Comparison of ENCODE assay signal across 24 cellular contexts in genomic region chr2:109061736-109062557, GRCh38.
"Had no signal": no experiment of that assay in that cellular context is flagged by ENCODE, and none has a peak within 500 bp of the region (broad histone marks: within the 10 kb centered on the region; RNA-seq: fewer than 3 reads in every experiment).

No MANE protein-coding gene starts in this region.

- H3K4me1 Mint-ChIP-seq: activated B cell treated with CpG ODN at 0.5 μM for 24 hours had no signal

- H3K36me3 ChIP-seq: ascending aorta, MG63 had no signal

- H3K27ac ChIP-seq: ascending aorta, body of pancreas, KMS-11 had no signal

- H3K27me3 ChIP-seq: ascending aorta, body of pancreas, MG63 had no signal

- H3K9me3 ChIP-seq: ascending aorta, body of pancreas, MG63 had no signal

- H3K4me3 ChIP-seq: ascending aorta, body of pancreas, MG63 had no signal

- H3K4me2 ChIP-seq: KMS-11 had no signal

- FAIRE-seq: bronchial epithelial cell, RCC 7860 had no signal

- DNase-seq: activated B cell treated with CpG ODN at 0.5 μM for 24 hours; activated CD4-positive, alpha-beta T cell treated with anti-CD3 and anti-CD28 coated beads for 1 hour; activated CD4-positive, alpha-beta T cell treated with anti-CD3 and anti-CD28 coated beads, Interleukin-2, amount 10 ng/mL, durations not matched to agents 24 days and 14 days; activated CD4-positive, alpha-beta T cell treated with anti-CD3 and anti-CD28 coated beads, Interleukin-2, amount 50 U/mL, for 48 hours; activated effector memory CD4-positive, alpha-beta T cell treated with anti-CD3 and anti-CD28 coated beads, Interleukin-2, amount 50 U/mL, for 16 hours; activated naive CD4-positive, alpha-beta T cell treated with Interleukin-2 at 50 U/mL for 16 hours; activated naive CD8-positive, alpha-beta T cell treated with anti-CD3 and anti-CD28 coated beads, Interleukin-2, amount 50 U/mL, for 24 hours; activated T-cell treated with anti-CD3 and anti-CD28 coated beads, Interleukin-2, amount 50 U/mL, for 4 hours; amniotic stem cell; body of pancreas; central memory CD4-positive, alpha-beta T cell; MG63; MV-4-11; NCI-H1092 treated with DMSO at 0.1 percent for 48 hours; NCI-H1417 treated with DMSO at 0.1 percent for 48 hours; NCI-H2029; NCI-H524; SHP77 had no signal

- H3K9me3 Mint-ChIP-seq: activated B cell treated with CpG ODN at 0.5 μM for 24 hours; activated CD4-positive, alpha-beta T cell treated with anti-CD3 and anti-CD28 coated beads, Interleukin-2, amount 10 ng/mL, durations not matched to agents 24 days and 14 days; activated naive CD4-positive, alpha-beta T cell treated with anti-CD3 and anti-CD28 coated beads, Interleukin-2, amount 50 U/mL, for 72 hours; activated naive CD8-positive, alpha-beta T cell treated with anti-CD3 and anti-CD28 coated beads, Interleukin-2, amount 50 U/mL, for 24 hours; activated T-cell treated with anti-CD3 and anti-CD28 coated beads, Interleukin-2, amount 50 U/mL, for 4 hours; T-helper 1 cell treated with Interleukin-12 subunit alpha and Interleukin-12 subunit beta and Interleukin-4 antibody, amounts not matched to agents 30 μg/mL and 1 μg/mL, for 36 hours had no signal

- H3K27me3 Mint-ChIP-seq: activated CD4-positive, alpha-beta T cell treated with anti-CD3 and anti-CD28 coated beads, Interleukin-2, amount 10 ng/mL, durations not matched to agents 24 days and 14 days; activated naive CD8-positive, alpha-beta T cell treated with anti-CD3 and anti-CD28 coated beads, Interleukin-2, amount 50 U/mL, for 24 hours had no signal

- ATAC-seq: activated naive CD4-positive, alpha-beta T cell treated with anti-CD3 and anti-CD28 coated beads, Interleukin-2, amount 50 U/mL, for 72 hours; activated naive CD8-positive, alpha-beta T cell treated with anti-CD3 and anti-CD28 coated beads, Interleukin-2, amount 50 U/mL, for 24 hours; activated T-cell treated with anti-CD3 and anti-CD28 coated beads, Interleukin-2, amount 50 U/mL, for 4 hours; body of pancreas had no signal

- H3K4me3 Mint-ChIP-seq: activated B cell treated with CpG ODN at 0.5 μM for 24 hours; activated CD4-positive, alpha-beta T cell treated with anti-CD3 and anti-CD28 coated beads, Interleukin-2, amount 10 ng/mL, durations not matched to agents 24 days and 14 days; activated naive CD8-positive, alpha-beta T cell treated with anti-CD3 and anti-CD28 coated beads, Interleukin-2, amount 50 U/mL, for 24 hours; activated T-cell treated with anti-CD3 and anti-CD28 coated beads, Interleukin-2, amount 50 U/mL, for 4 hours; T-helper 1 cell treated with Interleukin-12 subunit alpha and Interleukin-12 subunit beta and Interleukin-4 antibody, amounts not matched to agents 30 μg/mL and 1 μg/mL, for 36 hours had no signal

- H3K9ac ChIP-seq: KMS-11 had no signal

- H3K27ac Mint-ChIP-seq: activated B cell treated with CpG ODN at 0.5 μM for 24 hours; activated CD4-positive, alpha-beta T cell treated with anti-CD3 and anti-CD28 coated beads, Interleukin-2, amount 10 ng/mL, durations not matched to agents 24 days and 14 days; activated naive CD4-positive, alpha-beta T cell treated with anti-CD3 and anti-CD28 coated beads, Interleukin-2, amount 50 U/mL, for 72 hours; activated naive CD8-positive, alpha-beta T cell treated with anti-CD3 and anti-CD28 coated beads, Interleukin-2, amount 50 U/mL, for 24 hours; T-helper 1 cell treated with Interleukin-12 subunit alpha and Interleukin-12 subunit beta and Interleukin-4 antibody, amounts not matched to agents 30 μg/mL and 1 μg/mL, for 36 hours had no signal

- H3K36me3 Mint-ChIP-seq: activated naive CD4-positive, alpha-beta T cell treated with anti-CD3 and anti-CD28 coated beads, Interleukin-2, amount 50 U/mL, for 72 hours had no signal
